8 cellular contexts compared by ENCODE assay signal in the genomic region with DNA sequence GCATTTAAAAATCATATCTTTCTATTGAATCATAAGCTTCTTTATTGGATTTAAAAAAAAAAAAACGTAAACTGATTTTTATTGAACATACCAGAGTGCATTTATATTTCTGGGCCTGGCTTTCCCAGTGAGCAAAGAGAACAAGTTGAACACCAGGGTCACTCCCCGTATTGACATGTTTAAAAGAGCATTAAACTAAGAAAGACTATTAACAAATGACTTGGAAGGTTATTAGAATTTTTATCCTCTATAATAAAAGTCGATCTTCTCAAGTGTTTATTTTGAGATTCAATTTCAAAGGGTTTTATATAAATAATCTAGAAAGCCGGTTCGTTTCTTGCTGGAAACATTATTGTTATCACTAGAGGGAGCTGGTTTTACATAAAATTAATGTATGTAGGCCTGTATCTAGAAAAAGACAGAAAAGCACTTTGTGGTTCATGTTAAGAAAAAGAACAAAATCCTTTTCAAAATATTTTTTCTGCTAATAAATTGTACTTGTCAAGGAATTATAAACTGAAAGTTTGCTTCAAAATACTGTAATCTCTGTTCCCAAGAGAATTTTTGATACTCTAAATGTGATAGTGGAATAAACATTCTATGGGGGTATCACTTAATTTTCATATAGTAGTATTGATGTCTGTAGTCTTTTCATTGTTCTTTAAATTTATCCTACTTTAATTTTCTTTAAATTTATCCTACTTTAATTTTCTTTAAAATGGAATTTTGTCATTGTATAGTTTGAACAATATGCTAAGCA.
A peak's percentile ranks its signal among the peaks of the same experiment; 100 is the strongest.
DNase-seq lines count a peak whose midpoint lies in the region; ATAC-seq and TF ChIP-seq lines count a peak whose summit lies in the region.

No MANE protein-coding gene starts in this region.

- H3K4me1 Mint-ChIP-seq in endothelial cell (ENCODE audit: unreplicated experiment): peaks cover 3% of the 10 kb centered on the region
- H3K4me1 Mint-ChIP-seq in T-helper 2 cell treated with Interferon-gamma antibody and Interleukin-4, amounts not matched to agents 5 μg/mL and 100 μg/mL, for 36 hours (ENCODE audit: low read depth): no peaks in the 10 kb centered on the region

- H3K4me3 ChIP-seq in effector memory CD4-positive, alpha-beta T cell (ENCODE audit: insufficient read depth, low read depth, low read length, poor library complexity, severe bottlenecking): no peak overlapping the region

- H3K4me3 Mint-ChIP-seq in endothelial cell (ENCODE audit: unreplicated experiment): no peak overlapping the region
- no peak overlapping the region for H3K4me3 Mint-ChIP-seq in T-helper 2 cell treated with Interferon-gamma antibody and Interleukin-4, amounts not matched to agents 5 μg/mL and 100 μg/mL, for 36 hours

- no peaks in the 10 kb centered on the region for H3K9me3 ChIP-seq in effector memory CD4-positive, alpha-beta T cell (ENCODE audit: control insufficient read depth, low read length)

- no peak overlapping the region for H3K27ac Mint-ChIP-seq in endothelial cell (ENCODE audit: unreplicated experiment)
- H3K27ac Mint-ChIP-seq in T-helper 2 cell treated with Interferon-gamma antibody and Interleukin-4, amounts not matched to agents 5 μg/mL and 100 μg/mL, for 36 hours: no peak overlapping the region

- H3K36me3 Mint-ChIP-seq in endothelial cell (ENCODE audit: low read depth, unreplicated experiment): no peaks in the 10 kb centered on the region
- no peaks in the 10 kb centered on the region for H3K36me3 Mint-ChIP-seq in T-helper 2 cell treated with Interferon-gamma antibody and Interleukin-4, amounts not matched to agents 5 μg/mL and 100 μg/mL, for 36 hours (ENCODE audit: low read depth)

- TF ChIP-seq CTCF in endothelial cell (IDR thresholded peaks at IDR 0.05; ENCODE audit: unreplicated experiment): peak; percentile 36

- no peak overlapping the region for H3K27ac ChIP-seq in effector memory CD4-positive, alpha-beta T cell (ENCODE audit: insufficient read depth, low read length, poor library complexity, severe bottlenecking)

- no peaks in the 10 kb centered on the region for H3K4me1 ChIP-seq in effector memory CD4-positive, alpha-beta T cell (ENCODE audit: control insufficient read depth, insufficient read depth, low read length, poor library complexity, severe bottlenecking)

- no peaks in the 10 kb centered on the region for H3K36me3 ChIP-seq in effector memory CD4-positive, alpha-beta T cell (ENCODE audit: control insufficient read depth, insufficient read depth, low read length)

- no peaks in the 10 kb centered on the region for H3K27me3 ChIP-seq in effector memory CD4-positive, alpha-beta T cell (replicated peaks; ENCODE audit: control insufficient read depth, insufficient read depth, low read length, poor library complexity, severe bottlenecking)

- DNase-seq in NCI-H510A treated with DMSO at 0.1 percent for 48 hours (lab: John Stamatoyannopoulos, UW): peak; percentile 6
- no peak for DNase-seq in NCI-H510A (lab: John Stamatoyannopoulos, UW)
- peak; percentile 17 for DNase-seq in NCI-H69 (lab: John Stamatoyannopoulos, UW)
- DNase-seq in endothelial cell (ENCODE audit: low spot score): no peak
- peak; percentile 18 for DNase-seq in retina
- no peak for DNase-seq in effector memory CD4-positive, alpha-beta T cell
- no peak for DNase-seq in T-helper 2 cell treated with Interferon-gamma antibody and Interleukin-4, amounts not matched to agents 5 μg/mL and 100 μg/mL, for 36 hours (ENCODE audit: low spot score)

- no peaks in the 10 kb centered on the region for H3K27me3 Mint-ChIP-seq in endothelial cell (ENCODE audit: unreplicated experiment)
- H3K27me3 Mint-ChIP-seq in T-helper 2 cell treated with Interferon-gamma antibody and Interleukin-4, amounts not matched to agents 5 μg/mL and 100 μg/mL, for 36 hours (ENCODE audit: low read depth): no peaks in the 10 kb centered on the region

- no peak for ATAC-seq in GM19035 (IDR thresholded peaks at IDR 0.05; ENCODE audit: unreplicated experiment)

- H3K9me3 Mint-ChIP-seq in endothelial cell (ENCODE audit: unreplicated experiment): no peaks in the 10 kb centered on the region
- H3K9me3 Mint-ChIP-seq in T-helper 2 cell treated with Interferon-gamma antibody and Interleukin-4, amounts not matched to agents 5 μg/mL and 100 μg/mL, for 36 hours: no peaks in the 10 kb centered on the region

Comparison
In these comparisons a context has a peak if more than half of its experiments do, and no peak if none do; other contexts are left out.
1. DNase-seq: peak in NCI-H510A treated with DMSO at 0.1 percent for 48 hours (single experiment), NCI-H69 (single experiment) and retina (single experiment); none in NCI-H510A (single experiment), endothelial cell (single experiment), effector memory CD4-positive, alpha-beta T cell (0 of 3) and T-helper 2 cell treated with Interferon-gamma antibody and Interleukin-4, amounts not matched to agents 5 μg/mL and 100 μg/mL, for 36 hours (single experiment).